ENCODE assay signal across 26 cellular contexts in the genomic region with DNA sequence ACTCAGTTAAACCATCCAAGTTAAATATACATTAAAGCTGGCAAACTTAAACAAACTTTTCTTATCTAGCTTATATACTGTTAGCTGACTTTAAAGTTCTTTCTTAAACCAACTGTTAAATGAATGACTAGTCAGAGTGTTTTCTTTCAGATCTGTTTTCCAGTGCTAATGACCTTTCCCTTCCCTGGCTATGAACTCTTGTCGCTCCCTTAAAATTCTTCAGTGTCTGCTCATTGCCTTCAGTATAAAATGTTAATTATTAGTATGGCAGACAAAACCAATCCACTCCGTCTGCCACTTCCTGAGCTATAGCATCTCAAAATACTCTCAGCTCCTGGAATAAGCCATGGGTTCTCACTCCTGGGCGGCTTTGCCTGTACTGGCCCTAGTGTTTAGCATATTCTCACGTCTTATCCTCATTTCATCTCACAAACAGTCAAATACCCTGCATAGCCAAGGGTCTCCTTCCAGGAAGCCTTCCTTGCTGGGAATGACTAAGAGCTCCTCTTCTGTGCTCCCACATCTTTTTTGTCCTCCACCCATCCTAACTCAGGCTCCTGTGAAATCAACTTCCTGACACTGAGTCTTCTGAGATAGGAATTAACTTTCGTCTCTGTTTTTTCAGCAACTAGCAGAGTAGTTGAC.
DNase-seq lines count a peak whose midpoint lies in the region; TF ChIP-seq lines count a peak whose summit lies in the region.
"Had no signal": no experiment of that assay in that cellular context is flagged by ENCODE, and none has a peak within 500 bp of the region (broad histone marks: within the 10 kb centered on the region; RNA-seq: fewer than 3 reads in every experiment).

No MANE protein-coding gene starts in this region.

- intact Hi-C loops in CD14-positive monocyte (cut with micrococcal nuclease): no loop called here

- H3K4me3 Mint-ChIP-seq in CD14-positive monocyte: no peak overlapping the region
- no peak overlapping the region for H3K4me3 Mint-ChIP-seq in nephron
- H3K4me3 Mint-ChIP-seq: activated naive CD8-positive, alpha-beta T cell treated with anti-CD3 and anti-CD28 coated beads, Interleukin-2, amount 10 ng/mL, durations not matched to agents 7 days and 5 days; B cell; naive B cell had no signal

- H3K27ac Mint-ChIP-seq in CD14-positive monocyte: peak overlapping the region in 5 of 7 donors; percentile 6 to 70 (median 38)
- H3K27ac Mint-ChIP-seq in nephron: peak overlapping the region; percentile 81 to 92 (median 82)
- H3K27ac Mint-ChIP-seq: activated naive CD8-positive, alpha-beta T cell treated with anti-CD3 and anti-CD28 coated beads, Interleukin-2, amount 10 ng/mL, durations not matched to agents 7 days and 5 days; B cell; naive B cell had no signal

- WGBS in hepatocyte (ENCODE audit: low lambda C conversion rate, missing lambda C conversion rate): 55% methylated on average over 5 of the region's 5 CpGs

- no peaks in the 10 kb centered on the region for H3K79me2 ChIP-seq in hepatocyte

- peak overlapping the region; percentile 62 for H3K27ac ChIP-seq in hepatocyte
- H3K27ac ChIP-seq: left lung, SK-N-MC, upper lobe of left lung had no signal

- H3K9ac ChIP-seq in adipocyte (ENCODE audit: low read length): no peak overlapping the region

- no peaks in the 10 kb centered on the region for H3K4me1 Mint-ChIP-seq in CD14-positive monocyte
- H3K4me1 Mint-ChIP-seq in nephron: peaks cover 63% of the 10 kb centered on the region
- H3K4me1 Mint-ChIP-seq: activated naive CD8-positive, alpha-beta T cell treated with anti-CD3 and anti-CD28 coated beads, Interleukin-2, amount 10 ng/mL, durations not matched to agents 7 days and 5 days; B cell; naive B cell had no signal

- H3K27me3 ChIP-seq in adipocyte (replicated peaks; ENCODE audit: control insufficient read depth, insufficient read depth, low read length) (no peaks in the 10 kb centered on the region), hepatocyte (no peaks in the 10 kb centered on the region)
- H3K27me3 ChIP-seq: heart right ventricle, left lung, upper lobe of left lung had no signal

- H3K9me3 ChIP-seq in adipocyte (ENCODE audit: control insufficient read depth, low read length): no peaks in the 10 kb centered on the region
- H3K9me3 ChIP-seq in hepatocyte (ENCODE audit: low read depth): no peaks in the 10 kb centered on the region
- H3K9me3 ChIP-seq: HAP-1, heart right ventricle, left lung, upper lobe of left lung had no signal

- H3K4me2 ChIP-seq in hepatocyte: peak overlapping the region; percentile 34

- peaks cover 0 to 2% (median 0%) of the 10 kb centered on the region in 7 donors for H3K9me3 Mint-ChIP-seq in CD14-positive monocyte
- H3K9me3 Mint-ChIP-seq in nephron: no peaks in the 10 kb centered on the region
- H3K9me3 Mint-ChIP-seq: activated naive CD8-positive, alpha-beta T cell treated with anti-CD3 and anti-CD28 coated beads, Interleukin-2, amount 10 ng/mL, durations not matched to agents 7 days and 5 days; naive B cell had no signal

- peaks cover 90 to 97% of the 10 kb centered on the region in 2 donors for H3K36me3 Mint-ChIP-seq in CD14-positive monocyte
- peaks cover 85% of the 10 kb centered on the region for H3K36me3 Mint-ChIP-seq in nephron (ENCODE audit: low read depth)
- H3K36me3 Mint-ChIP-seq: activated naive CD8-positive, alpha-beta T cell treated with anti-CD3 and anti-CD28 coated beads, Interleukin-2, amount 10 ng/mL, durations not matched to agents 7 days and 5 days; naive B cell had no signal

- TF ChIP-seq CTCF in CD14-positive monocyte (IDR thresholded peaks at IDR 0.05) (no peak), hepatocyte (IDR thresholded peaks at IDR 0.05; ENCODE audit: poor library complexity) (no peak), nephron (IDR thresholded peaks at IDR 0.05; ENCODE audit: unreplicated experiment in 3 of 3) (no peak)

- no peak overlapping the region for H2AFZ ChIP-seq in hepatocyte

- no peaks in the 10 kb centered on the region for H3K9me2 ChIP-seq in hepatocyte (replicated peaks; ENCODE audit: insufficient read depth)

- peaks cover 60% of the 10 kb centered on the region for H3K36me3 ChIP-seq in adipocyte (ENCODE audit: control insufficient read depth, insufficient read depth, low read length, severe bottlenecking)
- H3K36me3 ChIP-seq in hepatocyte (replicated peaks; ENCODE audit: insufficient read depth, low read depth): no peaks in the 10 kb centered on the region
- H3K36me3 ChIP-seq: HAP-1, upper lobe of left lung had no signal

- H3K4me3 ChIP-seq in adipocyte (ENCODE audit: low read length): peak overlapping the region; percentile 7
- H3K4me3 ChIP-seq in hepatocyte: no peak overlapping the region
- H3K4me3 ChIP-seq: HAP-1, heart right ventricle, left lung, SK-N-MC, upper lobe of left lung had no signal

- H3K27me3 Mint-ChIP-seq in CD14-positive monocyte (ENCODE audit: low read depth in 3 of 3) (peaks cover 0 to 2% (median 0%) of the 10 kb centered on the region in 3 donors), nephron (ENCODE audit: low read depth) (no peaks in the 10 kb centered on the region)

- no peaks in the 10 kb centered on the region for H4K20me1 ChIP-seq in hepatocyte (ENCODE audit: insufficient read depth, poor library complexity, severe bottlenecking)

- peaks cover 49% of the 10 kb centered on the region for H3K4me1 ChIP-seq in adipocyte (ENCODE audit: control insufficient read depth, insufficient read depth, low read length)
- peaks cover 49% of the 10 kb centered on the region for H3K4me1 ChIP-seq in hepatocyte (ENCODE audit: insufficient read depth)
- H3K4me1 ChIP-seq: HAP-1 had no signal

- DNase-seq in CD14-positive monocyte (ENCODE audit: low spot score) (no peak), adipocyte (ENCODE audit: low read depth) (no peak), hepatocyte (ENCODE audit: low spot score) (peak; percentile 13), NCI-H1694 (lab: John Stamatoyannopoulos, UW) (no peak)
- no peak for DNase-seq in activated T-cell treated with anti-CD3 and anti-CD28 coated beads, Interleukin-2, amount 50 U/mL, for 48 hours
- no peak for DNase-seq in stimulated activated CD4-positive, alpha-beta T cell treated with anti-CD3 and anti-CD28 coated beads, Interleukin-2, amount 100 ng/mL, for 24 hours
- DNase-seq in stimulated activated CD4-positive, alpha-beta T cell treated with anti-CD3 and anti-CD28 coated beads, Interleukin-1b, Interleukin-23, amount 100 ng/mL, for 48 hours: no peak
- DNase-seq: activated gamma-delta T cell; activated naive CD8-positive, alpha-beta T cell treated with anti-CD3 and anti-CD28 coated beads, Interleukin-2, amount 10 ng/mL, durations not matched to agents 7 days and 5 days; activated T-cell treated with anti-CD3 and anti-CD28 coated beads, Interleukin-2, amount 50 U/mL, for 1 hour; cerebellar nuclear complex; DMS53; heart right ventricle; KBM-7; left lung; MM.1S; naive B cell; NCI-H1417; NCI-H2107; NCI-H82; nucleus accumbens; upper lobe of left lung had no signal
